Comparison of ENCODE assay signal across 14 cellular contexts in genomic region chr1:165845992-165846748, GRCh38.
DNase-seq lines count a peak whose midpoint lies in the region; ATAC-seq and TF ChIP-seq lines count a peak whose summit lies in the region.
"Had no signal": no experiment of that assay in that cellular context is flagged by ENCODE, and none has a peak within 500 bp of the region (broad histone marks: within the 10 kb centered on the region; RNA-seq: fewer than 3 reads in every experiment).

No MANE protein-coding gene starts in this region.

- ATAC-seq in GM18499 (IDR thresholded peaks at IDR 0.05; ENCODE audit: insufficient read depth, unreplicated experiment) (peak; percentile 37), GM19351 (IDR thresholded peaks at IDR 0.05; ENCODE audit: unreplicated experiment) (peak; percentile 38), HG02885 (IDR thresholded peaks at IDR 0.05; ENCODE audit: poor library complexity, unreplicated experiment) (peak; percentile 44), HG03045 (IDR thresholded peaks at IDR 0.05; ENCODE audit: unreplicated experiment) (no peak)
- ATAC-seq: activated naive CD4-positive, alpha-beta T cell treated with anti-CD3 and anti-CD28 coated beads, Interleukin-2, amount 50 U/mL, for 72 hours; gastrocnemius medialis; mucosa of descending colon; pancreas had no signal

- TF ChIP-seq CTCF in RWPE1 (conservative IDR thresholded peaks at IDR 0.05; ENCODE audit: low read depth), result no peak

- H3K27ac ChIP-seq in RWPE1, result no peak overlapping the region; the same call in 1 of the 2 replicates
- H3K27ac ChIP-seq: gastrocnemius medialis, pancreas had no signal

- CTCF ChIA-PET in RWPE1 (lab: Yijun Ruan, JAX), result interaction anchor here (0.7 kb wide), 2 partner anchors 24 to 51 kb away, joined by 3 read pairs; no protein-coding TSS in a partner anchor

- DNase-seq in RPMI8226 (peak; percentile 48), RWPE1 (ENCODE audit: low spot score) (no peak), HK-2 (ENCODE audit: unreplicated experiment) (no peak)
- DNase-seq in activated CD4-positive, CD25-positive, alpha-beta regulatory T cell treated with anti-CD3 and anti-CD28 coated beads, Interleukin-2, amount 50 U/mL, for 72 hours, result no peak
- DNase-seq: EL, gastrocnemius medialis, mucosa of descending colon, pancreas, SIG-M5 had no signal

- POLR2A ChIA-PET in RWPE1 (lab: Yijun Ruan, JAX; ENCODE audit: low non-redundant PET), result interaction anchor here (0.5 kb wide), 1 partner anchor 49 kb away, joined by 3 read pairs; no protein-coding TSS in a partner anchor
